Comparison of ENCODE assay signal across 8 cellular contexts in the genomic region with DNA sequence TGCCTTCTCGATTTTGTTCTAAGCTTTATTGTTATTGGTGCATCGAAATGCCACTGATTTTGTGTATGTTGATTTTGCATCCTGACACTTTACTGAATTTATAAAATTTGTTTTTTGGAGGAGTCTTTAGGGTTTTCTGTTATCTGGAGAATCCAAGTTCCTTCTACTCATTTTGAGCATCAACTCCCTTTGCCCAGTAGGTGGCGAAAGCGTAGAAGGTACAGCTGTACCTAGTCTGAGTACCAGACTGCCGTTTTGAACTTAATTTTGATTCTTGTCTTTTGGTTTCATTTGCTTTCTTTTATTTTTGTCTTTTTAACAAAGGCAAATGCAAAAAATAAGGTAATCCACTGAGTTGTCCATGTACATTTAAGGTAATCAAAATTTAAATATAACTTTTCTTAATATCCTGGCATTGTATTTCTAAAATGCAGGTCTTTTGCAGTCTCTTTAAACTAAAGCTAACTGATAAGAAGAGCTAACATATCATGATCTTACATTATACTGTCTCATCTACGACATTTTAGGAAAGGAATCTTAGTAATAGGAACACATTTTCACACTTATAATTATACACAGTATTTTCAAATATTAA.
DNase-seq lines count a peak whose midpoint lies in the region; ATAC-seq and TF ChIP-seq lines count a peak whose summit lies in the region.

No MANE protein-coding gene starts in this region.

- no peaks in the 10 kb centered on the region for H3K9me3 ChIP-seq in SJCRH30 (replicated peaks)
- H3K9me3 ChIP-seq in endodermal cell (ENCODE audit: control insufficient read depth, low read length), result no peaks in the 10 kb centered on the region
- no peaks in the 10 kb centered on the region for H3K9me3 ChIP-seq in mucosa of descending colon

- no peaks in the 10 kb centered on the region for H3K36me3 Mint-ChIP-seq in endodermal cell (ENCODE audit: low read depth)

- peaks cover 5% of the 10 kb centered on the region for H3K27me3 Mint-ChIP-seq in endodermal cell (ENCODE audit: insufficient read depth)

- H3K36me3 ChIP-seq in SJCRH30, result no peaks in the 10 kb centered on the region
- H3K36me3 ChIP-seq in endodermal cell (ENCODE audit: control insufficient read depth, insufficient read depth, low read length), result no peaks in the 10 kb centered on the region
- H3K36me3 ChIP-seq in mucosa of descending colon (ENCODE audit: low read depth), result no peaks in the 10 kb centered on the region

- H3K4me3 Mint-ChIP-seq in endodermal cell, result no peak overlapping the region

- ATAC-seq in GM21619 (IDR thresholded peaks at IDR 0.05; ENCODE audit: unreplicated experiment) (peak; percentile 70), mucosa of descending colon (peak; percentile 51), HG03025 (IDR thresholded peaks at IDR 0.05; ENCODE audit: low FRiP score, unreplicated experiment) (no peak)

- H3K4me3 ChIP-seq in SJCRH30, result no peak overlapping the region
- H3K4me3 ChIP-seq in endodermal cell (ENCODE audit: low read length), result no peak overlapping the region
- H3K4me3 ChIP-seq in mucosa of descending colon, result no peak overlapping the region

- TF ChIP-seq CTCF in endodermal cell (conservative IDR thresholded peaks at IDR 0.05), result peak; percentile 93
- TF ChIP-seq CTCF in mucosa of descending colon (IDR thresholded peaks at IDR 0.05), result peak; percentile 39

- intact Hi-C loops in mucosa of descending colon (cut with DNase I, micrococcal nuclease), result loop anchor here in 1 of 2 donors (5.0 to 10.0 kb wide), 3 partner anchors 313 to 468 kb away; partner anchors contain the start of gene C3orf49

- no peak overlapping the region for H3K9ac ChIP-seq in endodermal cell (ENCODE audit: extremely low read depth, low read length, poor library complexity, severe bottlenecking)

- peaks cover 21% of the 10 kb centered on the region for H3K4me1 Mint-ChIP-seq in endodermal cell

- H3K27me3 ChIP-seq in SJCRH30 (no peaks in the 10 kb centered on the region; the same call in 1 of the 2 replicates), endodermal cell (ENCODE audit: control insufficient read depth, insufficient read depth, low read length, poor library complexity, severe bottlenecking) (no peaks in the 10 kb centered on the region)

- DNase-seq in activated T-cell treated with anti-CD3 and anti-CD28 coated beads, Interleukin-2, amount 50 U/mL, for 48 hours, result peak; percentile 20 to 31
- no peak for DNase-seq in activated T-cell treated with anti-CD3 and anti-CD28 coated beads for 4 hours
- DNase-seq in LHCN-M2 (ENCODE audit: low read depth), result peak; percentile 52
- DNase-seq in SJCRH30, result peak; percentile 23 to 59
- DNase-seq in endodermal cell, result peak; percentile 71
- peak in 1 of 3 donors; percentile 68 for DNase-seq in mucosa of descending colon

- no peak overlapping the region for H3K27ac ChIP-seq in SJCRH30
- no peak overlapping the region for H3K27ac ChIP-seq in endodermal cell (ENCODE audit: low read depth, low read length)

- peaks cover 3% of the 10 kb centered on the region for H3K9me3 Mint-ChIP-seq in endodermal cell

- H3K4me1 ChIP-seq in SJCRH30, result no peaks in the 10 kb centered on the region
- H3K4me1 ChIP-seq in endodermal cell (ENCODE audit: control insufficient read depth, insufficient read depth, low read length), result peaks cover 13% of the 10 kb centered on the region
- peaks cover 14% of the 10 kb centered on the region for H3K4me1 ChIP-seq in mucosa of descending colon (ENCODE audit: low read depth)

- no peak overlapping the region for H3K27ac Mint-ChIP-seq in endodermal cell

- WGBS in endodermal cell (ENCODE audit: insufficient coverage in 1 of 2, insufficient read length in 1 of 2), 2 experiments, result 0 to 17% methylated on average over 3 to 6 of the region's 6 CpGs
